8 cellular contexts compared by ENCODE assay signal in genomic region chr9:4740373-4740622, GRCh38. TPM values are rescaled to one million over a fixed set of nuclear protein-coding genes. Genes with fewer than 3 reads are reported as not detected.
A peak's percentile ranks its signal among the peaks of the same experiment; 100 is the strongest.
DNase-seq lines count a peak whose midpoint lies in the region; ATAC-seq and TF ChIP-seq lines count a peak whose summit lies in the region.

No MANE protein-coding gene starts in this region.

- H3K36me3 ChIP-seq in iPS-20b (ENCODE audit: insufficient read depth, low read depth, low read length) (no peaks in the 10 kb centered on the region), stomach (no peaks in the 10 kb centered on the region)

- peaks cover 10% of the 10 kb centered on the region; the same call in 1 of the 2 replicates for H3K4me1 ChIP-seq in iPS-20b (ENCODE audit: insufficient read depth, low read length)
- peaks cover 25 to 40% (median 33%) of the 10 kb centered on the region in 4 donors for H3K4me1 ChIP-seq in stomach

- intact Hi-C loops in stomach (cut with DNase I; ENCODE audit: low total_unique reads): no loop called here

- 0 to 2% (median 0%) methylated on average over 5 of the region's 5 CpGs for WGBS in stomach, 5 donors

- H3K27me3 Mint-ChIP-seq in activated CD4-positive, alpha-beta T cell treated with anti-CD3 and anti-CD28 coated beads, Interleukin-2, amount 10 ng/mL, durations not matched to agents 7 days and 5 days: no peaks in the 10 kb centered on the region
- H3K27me3 Mint-ChIP-seq in activated CD8-positive, alpha-beta T cell treated with anti-CD3 and anti-CD28 coated beads, Interleukin-2, amount 10 ng/mL, durations not matched to agents 7 days and 5 days (ENCODE audit: low read depth): no peaks in the 10 kb centered on the region

- no peak for DNase-seq in activated CD4-positive, alpha-beta T cell treated with anti-CD3 and anti-CD28 coated beads, Interleukin-2, amount 10 ng/mL, durations not matched to agents 7 days and 5 days
- no peak for DNase-seq in activated CD4-positive, alpha-beta T cell treated with anti-CD3 and anti-CD28 coated beads for 48 hours
- DNase-seq in activated CD8-positive, alpha-beta T cell treated with anti-CD3 and anti-CD28 coated beads, Interleukin-2, amount 10 ng/mL, durations not matched to agents 7 days and 5 days: no peak
- DNase-seq in stomach: no peak
- no peak for DNase-seq in NCI-H69 (lab: John Stamatoyannopoulos, UW)
- no peak for DNase-seq in NCI-H1417 (lab: John Stamatoyannopoulos, UW)

- H3K27ac Mint-ChIP-seq in activated CD4-positive, alpha-beta T cell treated with anti-CD3 and anti-CD28 coated beads, Interleukin-2, amount 10 ng/mL, durations not matched to agents 7 days and 5 days: peak overlapping the region; percentile 91
- H3K27ac Mint-ChIP-seq in activated CD8-positive, alpha-beta T cell treated with anti-CD3 and anti-CD28 coated beads, Interleukin-2, amount 10 ng/mL, durations not matched to agents 7 days and 5 days: peak overlapping the region; percentile 90

- no peak for ATAC-seq in activated CD8-positive, alpha-beta T cell treated with anti-CD3 and anti-CD28 coated beads, Interleukin-2, amount 10 ng/mL, durations not matched to agents 7 days and 5 days
- no peak for ATAC-seq in HG03159 (IDR thresholded peaks at IDR 0.05; ENCODE audit: unreplicated experiment)

- H3K9me3 ChIP-seq in iPS-20b (ENCODE audit: insufficient read depth, low read depth, low read length) (no peaks in the 10 kb centered on the region), stomach (no peaks in the 10 kb centered on the region)

- peak overlapping the region; percentile 82 for H3K9ac ChIP-seq in iPS-20b (ENCODE audit: low read depth, low read length)

- POLR2A ChIA-PET in activated CD4-positive, alpha-beta T cell treated with anti-CD3 and anti-CD28 coated beads, Interleukin-2, amount 10 ng/mL, durations not matched to agents 7 days and 5 days (lab: Charles Lee): interaction anchor here (0.7 kb wide), 1 partner anchor 61 kb away, joined by 3 read pairs; the partner anchor contains the start of gene CDC37L1
- POLR2A ChIA-PET in activated CD8-positive, alpha-beta T cell treated with anti-CD3 and anti-CD28 coated beads, Interleukin-2, amount 10 ng/mL, durations not matched to agents 7 days and 5 days (lab: Charles Lee): interaction anchor here (0.6 to 2.1 kb wide), 24 partner anchors 9 to 1242 kb away, joined by 3 to 19 read pairs (median 4); partner anchors contain the start of genes CDC37L1, JAK2, PLGRKT and PLPP6

- H3K27ac ChIP-seq in iPS-20b (ENCODE audit: low read length): no peak overlapping the region
- H3K27ac ChIP-seq in stomach: peak overlapping the region; percentile 94 to 98 (median 97)

- CTCF ChIA-PET in activated CD4-positive, alpha-beta T cell treated with anti-CD3 and anti-CD28 coated beads, Interleukin-2, amount 10 ng/mL, durations not matched to agents 7 days and 5 days (lab: Charles Lee): interaction anchor here (0.5 to 2.3 kb wide), 8 partner anchors 9 to 161 kb away, joined by 3 to 5 read pairs (median 3); partner anchors contain the start of gene RCL1
- CTCF ChIA-PET in activated CD8-positive, alpha-beta T cell treated with anti-CD3 and anti-CD28 coated beads, Interleukin-2, amount 10 ng/mL, durations not matched to agents 7 days and 5 days (lab: Charles Lee): interaction anchor here (0.6 to 2.1 kb wide), 20 partner anchors 8 to 684 kb away, joined by 3 to 10 read pairs (median 3); partner anchors contain the start of genes CDC37L1, PLPP6 and SPATA6L

- H3K27me3 ChIP-seq in iPS-20b (ENCODE audit: insufficient read depth, low read length) (no peaks in the 10 kb centered on the region), stomach (no peaks in the 10 kb centered on the region)

- no peak for TF ChIP-seq POLR2A in stomach (IDR thresholded peaks at IDR 0.05)

- peaks cover 38% of the 10 kb centered on the region for H3K4me1 Mint-ChIP-seq in activated CD4-positive, alpha-beta T cell treated with anti-CD3 and anti-CD28 coated beads, Interleukin-2, amount 10 ng/mL, durations not matched to agents 7 days and 5 days
- H3K4me1 Mint-ChIP-seq in activated CD8-positive, alpha-beta T cell treated with anti-CD3 and anti-CD28 coated beads, Interleukin-2, amount 10 ng/mL, durations not matched to agents 7 days and 5 days (ENCODE audit: low read depth): peaks cover 30% of the 10 kb centered on the region

- H3K4me3 ChIP-seq in iPS-20b (ENCODE audit: low read length): peak overlapping the region; percentile 71
- peak overlapping the region; percentile 84 to 95 (median 88) for H3K4me3 ChIP-seq in stomach

- TF ChIP-seq EP300 in stomach (IDR thresholded peaks at IDR 0.05): no peak

- TF ChIP-seq CTCF in stomach (IDR thresholded peaks at IDR 0.05): no peak

- H3K4me3 Mint-ChIP-seq in activated CD4-positive, alpha-beta T cell treated with anti-CD3 and anti-CD28 coated beads, Interleukin-2, amount 10 ng/mL, durations not matched to agents 7 days and 5 days: peak overlapping the region; percentile 87
- H3K4me3 Mint-ChIP-seq in activated CD8-positive, alpha-beta T cell treated with anti-CD3 and anti-CD28 coated beads, Interleukin-2, amount 10 ng/mL, durations not matched to agents 7 days and 5 days: peak overlapping the region; percentile 88

- no peaks in the 10 kb centered on the region for H3K9me3 Mint-ChIP-seq in activated CD4-positive, alpha-beta T cell treated with anti-CD3 and anti-CD28 coated beads, Interleukin-2, amount 10 ng/mL, durations not matched to agents 7 days and 5 days
- H3K9me3 Mint-ChIP-seq in activated CD8-positive, alpha-beta T cell treated with anti-CD3 and anti-CD28 coated beads, Interleukin-2, amount 10 ng/mL, durations not matched to agents 7 days and 5 days (ENCODE audit: insufficient read depth): no peaks in the 10 kb centered on the region

- peaks cover 8% of the 10 kb centered on the region for H3K36me3 Mint-ChIP-seq in activated CD4-positive, alpha-beta T cell treated with anti-CD3 and anti-CD28 coated beads, Interleukin-2, amount 10 ng/mL, durations not matched to agents 7 days and 5 days (ENCODE audit: low read depth)
- peaks cover 9% of the 10 kb centered on the region for H3K36me3 Mint-ChIP-seq in activated CD8-positive, alpha-beta T cell treated with anti-CD3 and anti-CD28 coated beads, Interleukin-2, amount 10 ng/mL, durations not matched to agents 7 days and 5 days (ENCODE audit: low read depth)

RNA-seq across cellular contexts. Expression of gene AK3, which starts 0.7 kb away (rescaled TPM):
- total RNA-seq in activated CD4-positive, alpha-beta T cell treated with anti-CD3 and anti-CD28 coated beads, Interleukin-2, amount 10 ng/mL, durations not matched to agents 7 days and 5 days: 10 to 100 TPM; 34.4 to 38.9 TPM
- 10 to 100 TPM; 34.8 to 35.4 TPM for total RNA-seq in activated CD8-positive, alpha-beta T cell treated with anti-CD3 and anti-CD28 coated beads, Interleukin-2, amount 10 ng/mL, durations not matched to agents 7 days and 5 days
- 100 to 1,000 TPM in 1 of 5 donors, 10 to 100 TPM in 4; 26.1 to 108 (median 73.5) TPM for total RNA-seq in stomach
- polyA plus RNA-seq in stomach: 10 to 100 TPM; 33.9 to 64.0 (median 49.9) TPM

RNA-seq across cellular contexts. Expression of gene RCL1, which starts 52.4 kb away (rescaled TPM):
- 10 to 100 TPM; 13.6 to 17.3 TPM for total RNA-seq in activated CD4-positive, alpha-beta T cell treated with anti-CD3 and anti-CD28 coated beads, Interleukin-2, amount 10 ng/mL, durations not matched to agents 7 days and 5 days
- 10 to 100 TPM; 16.8 TPM for total RNA-seq in activated CD8-positive, alpha-beta T cell treated with anti-CD3 and anti-CD28 coated beads, Interleukin-2, amount 10 ng/mL, durations not matched to agents 7 days and 5 days
- 10 to 100 TPM; 11.7 to 38.7 (median 14.7) TPM for total RNA-seq in stomach
- polyA plus RNA-seq in stomach: 10 to 100 TPM; 12.2 to 22.6 (median 13.1) TPM
